In genomic region chr6:32154514-32155161, GRCh38 we compare ENCODE assay signal across 8 cellular contexts. TPM values are rescaled to one million over a fixed set of nuclear protein-coding genes. Genes with fewer than 3 reads are reported as not detected.
A peak's percentile ranks its signal among the peaks of the same experiment; 100 is the strongest.
DNase-seq lines count a peak whose midpoint lies in the region; ATAC-seq, FAIRE-seq and TF ChIP-seq lines count a peak whose summit lies in the region.

No MANE protein-coding gene starts in this region.

- H3K4me3 ChIP-seq in coronary artery (peak overlapping the region; percentile 97), HepG2 (replicated peaks in 1 of 3; ENCODE audit: insufficient read depth in 1 of 3, low read depth in 2 of 3, low read length in 3 of 3) (peak overlapping the region; percentile 78 to 91 (median 88))

- no peaks in the 10 kb centered on the region for H3K9me3 ChIP-seq in HepG2 (ENCODE audit: low read length)

- 5% methylated on average over 30 of the region's 34 CpGs for WGBS in HepG2 (ENCODE audit: low lambda C conversion rate)

- peak overlapping the region; percentile 37 for H2AFZ ChIP-seq in HepG2 (ENCODE audit: low read length)

- intact Hi-C loops in HepG2 (cut with micrococcal nuclease; ENCODE audit: unreplicated experiment), result loop anchor here (1.0 kb wide), 5 partner anchors 24 to 67 kb away; partner anchors contain the start of genes FKBPL and RNF5

- POLR2A ChIA-PET in HepG2 (lab: Yijun Ruan, JAX), result interaction anchor here (0.9 to 1.3 kb wide), 8 partner anchors 10 to 817 kb away, joined by 3 to 8 read pairs (median 4); partner anchors contain the start of genes AGPAT1, ATF6B, EGFL8 and PBX2

- no peak for TF ChIP-seq POLR2A in HepG2 (IDR thresholded peaks at IDR 0.05; ENCODE audit: insufficient read depth in 1 of 2, low read depth in 2 of 2, low read length in 2 of 2)

- BruUV-seq in HepG2 (replicated peaks; lab: Mats Ljungman, UMichigan), result TSS peak; percentile 75

- DNase-seq in DMS153 treated with DMSO at 0.1 percent for 48 hours (lab: John Stamatoyannopoulos, UW; ENCODE audit: unreplicated experiment) (peak; percentile 47), NCI-H345 treated with DMSO at 0.1 percent for 48 hours (lab: John Stamatoyannopoulos, UW; ENCODE audit: unreplicated experiment) (peak; percentile 44), coronary artery (ENCODE audit: low spot score) (no peak), HepG2 (ENCODE audit: low spot score) (peak; percentile 86)
- peak; percentile 58 to 61 for DNase-seq in activated CD4-positive, alpha-beta T cell treated with anti-CD3 and anti-CD28 coated beads for 4 hours
- peak; percentile 25 to 45 for DNase-seq in stimulated activated CD4-positive, alpha-beta T cell treated with anti-CD3 and anti-CD28 coated beads, Interleukin-4, amount 100 ng/mL, for 48 hours (ENCODE audit: low read depth in 2 of 2)

- H3K4me1 ChIP-seq in HepG2 (ENCODE audit: insufficient read depth, low read length), result peaks cover 28% of the 10 kb centered on the region

- FAIRE-seq in HepG2 (lab: Jason Lieb, UNC), result peak; percentile 59

- peaks cover 18 to 32% of the 10 kb centered on the region in 2 experiments for H3K36me3 ChIP-seq in HepG2 (replicated peaks in 1 of 2; ENCODE audit: control insufficient read depth in 1 of 2, insufficient read depth in 2 of 2, low read length in 2 of 2)

- ATAC-seq in HG02678 (IDR thresholded peaks at IDR 0.05; ENCODE audit: unreplicated experiment) (peak; percentile 77), HepG2 (peak; percentile 89), HG02623 (IDR thresholded peaks at IDR 0.05; ENCODE audit: unreplicated experiment) (no peak)

- TF ChIP-seq CTCF in coronary artery (IDR thresholded peaks at IDR 0.05), result peak; percentile 41
- TF ChIP-seq CTCF in HepG2 (CRISPR knock-in tag; IDR thresholded peaks at IDR 0.05), result peak; percentile 99

- in situ Hi-C loops in HepG2 (cut with HindIII; ENCODE audit: extremely low pct_ligation_motif_present, low pct_unique_long_range_greater_than_20kb), result loop anchor here (5.0 kb wide), 1 partner anchor 37 kb away; no protein-coding TSS in a partner anchor

- H3K27ac ChIP-seq in coronary artery (peak overlapping the region; percentile 88 to 93), HepG2 (ENCODE audit: extremely low read length, insufficient read depth, low read length) (peak overlapping the region; percentile 88)

- peaks cover 17% of the 10 kb centered on the region for H3K79me2 ChIP-seq in HepG2 (ENCODE audit: insufficient read depth, low read length)

- CTCF ChIA-PET in HepG2 (lab: Yijun Ruan, JAX; ENCODE audit: low intra/inter-chr PET ratio, low total read pairs), result interaction anchor here (1.0 to 4.3 kb wide), 6 partner anchors 27 to 106 kb away, joined by 4 to 97 read pairs (median 4); partner anchors contain the start of gene ATF6B

- peak overlapping the region; percentile 91 for H3K9ac ChIP-seq in HepG2 (ENCODE audit: insufficient read depth, low read depth, low read length)

- no peak for TF ChIP-seq EP300 in HepG2 (IDR thresholded peaks at IDR 0.05; ENCODE audit: low read depth in 2 of 2, low read length in 2 of 2)
- no peak for TF ChIP-seq EP300 in HepG2 (CRISPR knock-in tag; IDR thresholded peaks at IDR 0.05; ENCODE audit: borderline replicate concordance)

- H3K4me2 ChIP-seq in HepG2 (ENCODE audit: low read depth, low read length), result peak overlapping the region; percentile 94

- no peaks in the 10 kb centered on the region for H4K20me1 ChIP-seq in HepG2 (ENCODE audit: insufficient read depth, low read length)

- peak; percentile 97 for TF ChIP-seq RAD21 in HepG2 (CRISPR knock-in tag; IDR thresholded peaks at IDR 0.05)

- no peaks in the 10 kb centered on the region; a peak in 1 of 5 replicates for H3K27me3 ChIP-seq in HepG2 (ENCODE audit: control insufficient read depth in 1 of 2, insufficient read depth in 2 of 2, low read length in 2 of 2)

RNA-seq across cellular contexts. Expression of gene PPT2, which starts 0.7 kb away (rescaled TPM):
- total RNA-seq in HepG2 (2016; rRNA removed; fragmentation: Illumina TruSeq; extraction: Trizol), result 20.1 and 39.2 TPM in 2 replicates
- total RNA-seq in HepG2 (2016; cell fraction: cytosol; rRNA removed; fragmentation: Illumina TruSeq; extraction: Trizol; ENCODE audit: low read depth), result 5.6 and 9.7 TPM in 2 replicates
- total RNA-seq in HepG2 (2016; cell fraction: insoluble cytoplasmic fraction; rRNA removed; fragmentation: Illumina TruSeq; extraction: Trizol), result 19.2 and 37.8 TPM in 2 replicates
- 16.4 and 20.0 TPM in 2 replicates for total RNA-seq in HepG2 (2016; cell fraction: membrane; rRNA removed; fragmentation: Illumina TruSeq; extraction: Trizol)
- total RNA-seq in HepG2 (2016; cell fraction: nucleus; rRNA removed; fragmentation: Illumina TruSeq; extraction: Trizol), result 35.4 and 44.6 TPM in 2 replicates
- 61.8 and 79.3 TPM in 2 replicates for polyA plus RNA-seq in HepG2 (2011; rRNA removed)
- 49.1 and 57.1 TPM in 2 replicates for polyA plus RNA-seq in HepG2 (2011; cell fraction: cytosol; rRNA removed)
- polyA plus RNA-seq in HepG2 (2011; cell fraction: nucleus; rRNA removed), result 64.9 and 74.8 TPM in 2 replicates
- polyA plus RNA-seq in HepG2 (2012), result 26.9 and 27.6 TPM in 2 replicates
- polyA plus RNA-seq in HepG2 (2016; cell fraction: cytosol; fragmentation: Illumina TruSeq; extraction: Trizol; ENCODE audit: low read depth), result 6.6 and 9.2 TPM in 2 replicates
- 22.9 and 24.6 TPM in 2 replicates for polyA plus RNA-seq in HepG2 (2016; cell fraction: insoluble cytoplasmic fraction; fragmentation: Illumina TruSeq; extraction: Trizol; ENCODE audit: low read depth)
- polyA plus RNA-seq in HepG2 (2016; cell fraction: membrane; fragmentation: Illumina TruSeq; extraction: Trizol; ENCODE audit: low read depth), result 13.8 and 16.0 TPM in 2 replicates
- polyA plus RNA-seq in HepG2 (2016; cell fraction: nucleus; fragmentation: Illumina TruSeq; extraction: Trizol; ENCODE audit: insufficient read depth, low read depth), result 77.3 and 84.1 TPM in 2 replicates
- polyA minus RNA-seq in HepG2 (2011; rRNA and poly(A)+ RNA removed; ENCODE audit: low replicate concordance), result 61.4 and 89.7 TPM in 2 replicates
- polyA minus RNA-seq in HepG2 (2011; cell fraction: cytosol; rRNA and poly(A)+ RNA removed), result 17.0 and 18.1 TPM in 2 replicates
- 28.8 and 29.7 TPM in 2 replicates for polyA minus RNA-seq in HepG2 (2011; cell fraction: nucleus; rRNA and poly(A)+ RNA removed)

RNA-seq across cellular contexts. Expression of gene PRRT1, which starts 2.9 kb away (rescaled TPM):
- 0.11 and 0.64 TPM in 2 replicates for total RNA-seq in HepG2 (2016; rRNA removed; fragmentation: Illumina TruSeq; extraction: Trizol)
- total RNA-seq in HepG2 (2016; cell fraction: cytosol; rRNA removed; fragmentation: Illumina TruSeq; extraction: Trizol; ENCODE audit: low read depth), result not detected in 2 replicates
- total RNA-seq in HepG2 (2016; cell fraction: insoluble cytoplasmic fraction; rRNA removed; fragmentation: Illumina TruSeq; extraction: Trizol), result 0.41 TPM in 1 of 2 replicates, not detected in the other
- 0.40 and 0.55 TPM in 2 replicates for total RNA-seq in HepG2 (2016; cell fraction: membrane; rRNA removed; fragmentation: Illumina TruSeq; extraction: Trizol)
- 0.63 and 1.3 TPM in 2 replicates for total RNA-seq in HepG2 (2016; cell fraction: nucleus; rRNA removed; fragmentation: Illumina TruSeq; extraction: Trizol)
- 1.4 TPM in 2 replicates for polyA plus RNA-seq in HepG2 (2011; rRNA removed)
- polyA plus RNA-seq in HepG2 (2011; cell fraction: cytosol; rRNA removed), result 0.38 and 0.76 TPM in 2 replicates
- polyA plus RNA-seq in HepG2 (2011; cell fraction: nucleus; rRNA removed), result 13.0 TPM in 2 replicates
- polyA plus RNA-seq in HepG2 (2012), result 3.2 and 3.3 TPM in 2 replicates
- polyA plus RNA-seq in HepG2 (2016; cell fraction: cytosol; fragmentation: Illumina TruSeq; extraction: Trizol; ENCODE audit: low read depth), result 0.88 and 0.94 TPM in 2 replicates
- 1.6 and 2.0 TPM in 2 replicates for polyA plus RNA-seq in HepG2 (2016; cell fraction: insoluble cytoplasmic fraction; fragmentation: Illumina TruSeq; extraction: Trizol; ENCODE audit: low read depth)
- 2.4 TPM in 2 replicates for polyA plus RNA-seq in HepG2 (2016; cell fraction: membrane; fragmentation: Illumina TruSeq; extraction: Trizol; ENCODE audit: low read depth)
- polyA plus RNA-seq in HepG2 (2016; cell fraction: nucleus; fragmentation: Illumina TruSeq; extraction: Trizol; ENCODE audit: insufficient read depth, low read depth), result 10.1 and 13.9 TPM in 2 replicates
- 0.35 and 0.42 TPM in 2 replicates for polyA minus RNA-seq in HepG2 (2011; rRNA and poly(A)+ RNA removed; ENCODE audit: low replicate concordance)
- polyA minus RNA-seq in HepG2 (2011; cell fraction: cytosol; rRNA and poly(A)+ RNA removed), result 0.69 TPM in 1 of 2 replicates, not detected in the other
- 0.25 and 0.52 TPM in 2 replicates for polyA minus RNA-seq in HepG2 (2011; cell fraction: nucleus; rRNA and poly(A)+ RNA removed)

RNA-seq across cellular contexts. Expression of gene EGFL8, which starts 9.8 kb away (rescaled TPM):
- 3.1 and 11.5 TPM in 2 replicates for total RNA-seq in HepG2 (2016; rRNA removed; fragmentation: Illumina TruSeq; extraction: Trizol)
- 10.1 and 11.4 TPM in 2 replicates for total RNA-seq in HepG2 (2016; cell fraction: cytosol; rRNA removed; fragmentation: Illumina TruSeq; extraction: Trizol; ENCODE audit: low read depth)
- total RNA-seq in HepG2 (2016; cell fraction: insoluble cytoplasmic fraction; rRNA removed; fragmentation: Illumina TruSeq; extraction: Trizol), result 2.7 and 10.8 TPM in 2 replicates
- 8.3 and 8.6 TPM in 2 replicates for total RNA-seq in HepG2 (2016; cell fraction: membrane; rRNA removed; fragmentation: Illumina TruSeq; extraction: Trizol)
- total RNA-seq in HepG2 (2016; cell fraction: nucleus; rRNA removed; fragmentation: Illumina TruSeq; extraction: Trizol), result 10.1 and 19.2 TPM in 2 replicates
- polyA plus RNA-seq in HepG2 (2011; rRNA removed), result 10.0 and 11.5 TPM in 2 replicates
- polyA plus RNA-seq in HepG2 (2011; cell fraction: cytosol; rRNA removed), result 2.6 and 4.0 TPM in 2 replicates
- polyA plus RNA-seq in HepG2 (2011; cell fraction: nucleus; rRNA removed), result 57.8 and 67.9 TPM in 2 replicates
- polyA plus RNA-seq in HepG2 (2012), result 6.6 and 13.6 TPM in 2 replicates
- polyA plus RNA-seq in HepG2 (2016; cell fraction: cytosol; fragmentation: Illumina TruSeq; extraction: Trizol; ENCODE audit: low read depth), result 13.9 and 14.0 TPM in 2 replicates
- polyA plus RNA-seq in HepG2 (2016; cell fraction: insoluble cytoplasmic fraction; fragmentation: Illumina TruSeq; extraction: Trizol; ENCODE audit: low read depth), result 3.1 and 5.1 TPM in 2 replicates
- polyA plus RNA-seq in HepG2 (2016; cell fraction: membrane; fragmentation: Illumina TruSeq; extraction: Trizol; ENCODE audit: low read depth), result 9.9 and 10.7 TPM in 2 replicates
- polyA plus RNA-seq in HepG2 (2016; cell fraction: nucleus; fragmentation: Illumina TruSeq; extraction: Trizol; ENCODE audit: insufficient read depth, low read depth), result 58.3 and 58.6 TPM in 2 replicates
- 1.8 and 2.1 TPM in 2 replicates for polyA minus RNA-seq in HepG2 (2011; rRNA and poly(A)+ RNA removed; ENCODE audit: low replicate concordance)
- 0.30 and 0.88 TPM in 2 replicates for polyA minus RNA-seq in HepG2 (2011; cell fraction: cytosol; rRNA and poly(A)+ RNA removed)
- polyA minus RNA-seq in HepG2 (2011; cell fraction: nucleus; rRNA and poly(A)+ RNA removed), result 6.0 and 7.3 TPM in 2 replicates

RNA-seq across cellular contexts. Expression of gene AGPAT1, which starts 21.2 kb away (rescaled TPM):
- total RNA-seq in HepG2 (2016; rRNA removed; fragmentation: Illumina TruSeq; extraction: Trizol), result 40.4 and 51.3 TPM in 2 replicates
- 81.2 and 93.6 TPM in 2 replicates for total RNA-seq in HepG2 (2016; cell fraction: cytosol; rRNA removed; fragmentation: Illumina TruSeq; extraction: Trizol; ENCODE audit: low read depth)
- total RNA-seq in HepG2 (2016; cell fraction: insoluble cytoplasmic fraction; rRNA removed; fragmentation: Illumina TruSeq; extraction: Trizol), result 33.4 and 51.4 TPM in 2 replicates
- total RNA-seq in HepG2 (2016; cell fraction: membrane; rRNA removed; fragmentation: Illumina TruSeq; extraction: Trizol), result 155 and 171 TPM in 2 replicates
- 32.0 and 35.9 TPM in 2 replicates for total RNA-seq in HepG2 (2016; cell fraction: nucleus; rRNA removed; fragmentation: Illumina TruSeq; extraction: Trizol)
- 139 and 164 TPM in 2 replicates for polyA plus RNA-seq in HepG2 (2011; rRNA removed)
- polyA plus RNA-seq in HepG2 (2011; cell fraction: cytosol; rRNA removed), result 172 and 177 TPM in 2 replicates
- 110 and 131 TPM in 2 replicates for polyA plus RNA-seq in HepG2 (2011; cell fraction: nucleus; rRNA removed)
- 90.8 and 93.8 TPM in 2 replicates for polyA plus RNA-seq in HepG2 (2012)
- 243 and 265 TPM in 2 replicates for polyA plus RNA-seq in HepG2 (2016; cell fraction: cytosol; fragmentation: Illumina TruSeq; extraction: Trizol; ENCODE audit: low read depth)
- polyA plus RNA-seq in HepG2 (2016; cell fraction: insoluble cytoplasmic fraction; fragmentation: Illumina TruSeq; extraction: Trizol; ENCODE audit: low read depth), result 72.4 and 91.5 TPM in 2 replicates
- polyA plus RNA-seq in HepG2 (2016; cell fraction: membrane; fragmentation: Illumina TruSeq; extraction: Trizol; ENCODE audit: low read depth), result 343 and 366 TPM in 2 replicates
- 92.4 and 99.1 TPM in 2 replicates for polyA plus RNA-seq in HepG2 (2016; cell fraction: nucleus; fragmentation: Illumina TruSeq; extraction: Trizol; ENCODE audit: insufficient read depth, low read depth)
- 171 and 334 TPM in 2 replicates for polyA minus RNA-seq in HepG2 (2011; rRNA and poly(A)+ RNA removed; ENCODE audit: low replicate concordance)
- polyA minus RNA-seq in HepG2 (2011; cell fraction: cytosol; rRNA and poly(A)+ RNA removed), result 80.3 and 91.5 TPM in 2 replicates
- 25.5 and 38.5 TPM in 2 replicates for polyA minus RNA-seq in HepG2 (2011; cell fraction: nucleus; rRNA and poly(A)+ RNA removed)

RNA-seq across cellular contexts. Expression of gene RNF5, which starts 23.6 kb away (rescaled TPM):
- 98.0 and 107 TPM in 2 replicates for total RNA-seq in HepG2 (2016; rRNA removed; fragmentation: Illumina TruSeq; extraction: Trizol)
- total RNA-seq in HepG2 (2016; cell fraction: cytosol; rRNA removed; fragmentation: Illumina TruSeq; extraction: Trizol; ENCODE audit: low read depth), result 51.1 and 51.5 TPM in 2 replicates
- 100 and 113 TPM in 2 replicates for total RNA-seq in HepG2 (2016; cell fraction: insoluble cytoplasmic fraction; rRNA removed; fragmentation: Illumina TruSeq; extraction: Trizol)
- total RNA-seq in HepG2 (2016; cell fraction: membrane; rRNA removed; fragmentation: Illumina TruSeq; extraction: Trizol), result 81.3 and 84.1 TPM in 2 replicates
- 38.9 and 40.1 TPM in 2 replicates for total RNA-seq in HepG2 (2016; cell fraction: nucleus; rRNA removed; fragmentation: Illumina TruSeq; extraction: Trizol)
- 117 and 131 TPM in 2 replicates for polyA plus RNA-seq in HepG2 (2011; rRNA removed)
- polyA plus RNA-seq in HepG2 (2011; cell fraction: cytosol; rRNA removed), result 180 and 181 TPM in 2 replicates
- polyA plus RNA-seq in HepG2 (2011; cell fraction: nucleus; rRNA removed), result 49.7 and 51.1 TPM in 2 replicates
- polyA plus RNA-seq in HepG2 (2012), result 124 and 133 TPM in 2 replicates
- 72.5 TPM in 2 replicates for polyA plus RNA-seq in HepG2 (2016; cell fraction: cytosol; fragmentation: Illumina TruSeq; extraction: Trizol; ENCODE audit: low read depth)
- polyA plus RNA-seq in HepG2 (2016; cell fraction: insoluble cytoplasmic fraction; fragmentation: Illumina TruSeq; extraction: Trizol; ENCODE audit: low read depth), result 150 and 151 TPM in 2 replicates
- 109 and 112 TPM in 2 replicates for polyA plus RNA-seq in HepG2 (2016; cell fraction: membrane; fragmentation: Illumina TruSeq; extraction: Trizol; ENCODE audit: low read depth)
- 75.3 and 76.6 TPM in 2 replicates for polyA plus RNA-seq in HepG2 (2016; cell fraction: nucleus; fragmentation: Illumina TruSeq; extraction: Trizol; ENCODE audit: insufficient read depth, low read depth)
- 64.0 and 99.2 TPM in 2 replicates for polyA minus RNA-seq in HepG2 (2011; rRNA and poly(A)+ RNA removed; ENCODE audit: low replicate concordance)
- 36.3 and 44.2 TPM in 2 replicates for polyA minus RNA-seq in HepG2 (2011; cell fraction: cytosol; rRNA and poly(A)+ RNA removed)
- polyA minus RNA-seq in HepG2 (2011; cell fraction: nucleus; rRNA and poly(A)+ RNA removed), result 16.9 and 18.9 TPM in 2 replicates
